In the genomic region with DNA sequence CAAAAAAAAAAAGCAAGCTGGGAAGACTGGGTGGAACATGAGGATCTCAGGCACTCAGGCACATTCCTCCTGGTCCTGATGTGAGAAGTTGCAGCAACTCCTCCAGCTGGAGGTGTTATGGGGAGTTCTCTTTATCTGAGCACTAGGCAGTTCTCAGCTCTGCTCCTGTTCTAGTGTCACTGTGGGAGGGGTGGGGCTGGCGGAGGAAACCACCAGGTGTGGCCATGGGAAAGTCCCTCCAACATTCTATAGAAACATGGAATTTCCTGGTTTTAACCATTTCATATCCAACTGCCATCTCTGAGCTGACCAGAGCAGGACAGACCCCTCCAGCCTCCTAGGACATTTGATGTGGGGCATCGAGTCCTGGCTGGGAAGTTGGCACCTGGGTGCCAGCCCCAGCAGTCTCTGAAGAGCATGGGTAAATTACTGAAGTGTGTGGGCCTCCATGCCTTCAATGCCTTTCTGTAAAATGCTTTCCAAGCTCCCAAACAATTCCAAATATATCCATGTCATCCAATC, we compare ENCODE assay signal across 8 cellular contexts. TPM values are rescaled to one million over a fixed set of nuclear protein-coding genes. Genes with fewer than 3 reads are reported as not detected.
DNase-seq lines count a peak whose midpoint lies in the region; ATAC-seq, FAIRE-seq and TF ChIP-seq lines count a peak whose summit lies in the region.

No MANE protein-coding gene starts in this region.

- no peaks in the 10 kb centered on the region for H3K36me3 ChIP-seq in RWPE2 (ENCODE audit: low read depth)

- H3K4me1 ChIP-seq in RWPE2 (ENCODE audit: insufficient read depth, poor library complexity, severe bottlenecking), result peaks cover 16% of the 10 kb centered on the region

- DNase-seq in GM18507 (ENCODE audit: extremely low spot score, insufficient read length, low read depth) (no peak), RWPE2 (ENCODE audit: low spot score) (no peak), coronary artery (ENCODE audit: low spot score) (no peak), mesenteric fat pad (ENCODE audit: low spot score) (no peak), NCI-H2227 (lab: John Stamatoyannopoulos, UW; ENCODE audit: unreplicated experiment) (no peak)

- no peaks in the 10 kb centered on the region for H3K9me3 ChIP-seq in RWPE2 (ENCODE audit: severe bottlenecking)

- H3K27ac ChIP-seq in RWPE2 (ENCODE audit: poor library complexity, severe bottlenecking), result peak overlapping the region; percentile 54
- no peak overlapping the region for H3K27ac ChIP-seq in coronary artery
- H3K27ac ChIP-seq in skin epidermis, result peak overlapping the region in 20 of 21 experiments; percentile 17 to 93 (median 83)

- H3K27me3 ChIP-seq in RWPE2 (ENCODE audit: insufficient read depth, poor library complexity, severe bottlenecking), result no peaks in the 10 kb centered on the region

- no peak for TF ChIP-seq CTCF in RWPE2 (IDR thresholded peaks at IDR 0.05; ENCODE audit: poor library complexity, severe bottlenecking)
- no peak for TF ChIP-seq CTCF in coronary artery (IDR thresholded peaks at IDR 0.05)

- H3K4me3 ChIP-seq in RWPE2 (ENCODE audit: severe bottlenecking), result no peak overlapping the region
- peak overlapping the region; percentile 80 for H3K4me3 ChIP-seq in coronary artery
- peak overlapping the region in 2 of 7 experiments; percentile 42 to 69 for H3K4me3 ChIP-seq in skin epidermis

- ATAC-seq in RWPE2 (ENCODE audit: low read depth) (peak; percentile 38), GM21737 (IDR thresholded peaks at IDR 0.05; ENCODE audit: unreplicated experiment) (no peak), GM19351 (IDR thresholded peaks at IDR 0.05; ENCODE audit: unreplicated experiment) (no peak)

- peak; percentile 71 for FAIRE-seq in GM18507 (lab: Jason Lieb, UNC)

RNA-seq across cellular contexts. Expression of a gene that starts 0.8 kb away (rescaled TPM):
- total RNA-seq in mesenteric fat pad, result 9.9 TPM

RNA-seq across cellular contexts. Expression of a gene that starts 37.9 kb away (rescaled TPM):
- 11.4 TPM for total RNA-seq in mesenteric fat pad

Comparison
In these comparisons a context has a peak if more than half of its experiments do, and no peak if none do; other contexts are left out.
1. H3K27ac ChIP-seq: peak in RWPE2 (single experiment) and skin epidermis (20 of 21); none in coronary artery (0 of 2).